ENCODE assay signal across 12 cellular contexts in the genomic region with DNA sequence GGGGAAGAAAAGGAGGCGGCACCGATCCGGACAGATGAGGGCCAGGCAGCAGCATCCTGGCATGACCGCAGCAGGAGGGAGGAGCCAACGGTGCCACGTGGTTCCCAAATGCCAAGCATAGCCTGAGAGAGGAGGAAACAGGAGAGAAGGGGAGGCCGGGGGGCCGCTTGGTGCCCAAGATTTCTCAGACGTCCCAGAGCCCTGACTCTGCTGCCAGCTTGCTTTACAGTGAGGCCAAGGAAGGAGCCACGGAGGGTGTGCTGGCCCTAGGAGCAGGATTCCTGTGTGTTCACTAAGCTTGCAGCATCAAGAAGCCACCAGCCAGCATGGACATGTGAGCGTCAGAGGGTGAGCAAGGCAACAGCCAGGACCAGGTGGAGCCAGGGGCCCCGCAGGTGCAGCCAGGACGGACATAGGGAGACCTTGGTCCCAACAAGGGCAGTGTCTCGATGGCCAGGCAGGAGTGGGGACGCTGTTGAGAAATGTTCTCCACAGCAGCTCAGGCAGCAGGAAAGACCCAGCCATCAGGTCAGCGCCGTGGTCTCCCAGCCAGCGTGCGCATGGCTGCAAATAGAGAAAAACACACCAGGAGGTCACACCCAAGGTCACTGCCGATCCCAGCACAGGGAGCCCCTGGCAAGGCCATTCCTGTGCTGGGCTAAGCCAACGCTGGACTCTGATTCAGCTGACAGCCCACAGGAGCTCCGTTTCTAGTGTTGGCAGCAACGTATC.
DNase-seq lines count a peak whose midpoint lies in the region; ATAC-seq and TF ChIP-seq lines count a peak whose summit lies in the region.
"Had no signal": no experiment of that assay in that cellular context is flagged by ENCODE, and none has a peak within 500 bp of the region (broad histone marks: within the 10 kb centered on the region; RNA-seq: fewer than 3 reads in every experiment).

No MANE protein-coding gene starts in this region.

- peaks cover 2% of the 10 kb centered on the region for H3K36me3 Mint-ChIP-seq in activated naive CD4-positive, alpha-beta T cell treated with anti-CD3 and anti-CD28 coated beads, Interleukin-2, amount 10 ng/mL, durations not matched to agents 7 days and 5 days
- H3K36me3 Mint-ChIP-seq in activated naive CD4-positive, alpha-beta T cell treated with anti-CD3 and anti-CD28 coated beads, Interleukin-2, amount 50 U/mL, for 72 hours = peaks cover 8 to 25% of the 10 kb centered on the region in 2 donors

- CTCF ChIA-PET in activated naive CD4-positive, alpha-beta T cell treated with anti-CD3 and anti-CD28 coated beads, Interleukin-2, amount 10 ng/mL, durations not matched to agents 7 days and 5 days (lab: Charles Lee) = no interaction called here

- TF ChIP-seq EP300 in upper lobe of left lung (IDR thresholded peaks at IDR 0.05) = no peak

- H3K4me1 ChIP-seq in lower lobe of right lung (peaks cover 24% of the 10 kb centered on the region), upper lobe of left lung (peaks cover 9 to 31% (median 22%) of the 10 kb centered on the region in 4 donors)

- no peak overlapping the region for H3K4me3 Mint-ChIP-seq in activated naive CD4-positive, alpha-beta T cell treated with anti-CD3 and anti-CD28 coated beads, Interleukin-2, amount 10 ng/mL, durations not matched to agents 7 days and 5 days

- ATAC-seq in activated naive CD4-positive, alpha-beta T cell treated with anti-CD3 and anti-CD28 coated beads, Interleukin-2, amount 50 U/mL, for 72 hours = no peak
- ATAC-seq in lower lobe of right lung = peak in 1 of 2 donors; percentile 19
- peak in 1 of 2 donors; percentile 4 for ATAC-seq in upper lobe of left lung (ENCODE audit: low FRiP score in 2 of 2)
- no peak for ATAC-seq in HG03469 (IDR thresholded peaks at IDR 0.05; ENCODE audit: unreplicated experiment)

- TF ChIP-seq CTCF in lower lobe of right lung (IDR thresholded peaks at IDR 0.05) (no peak), upper lobe of left lung (IDR thresholded peaks at IDR 0.05) (no peak)

- H3K4me1 Mint-ChIP-seq in activated naive CD4-positive, alpha-beta T cell treated with anti-CD3 and anti-CD28 coated beads, Interleukin-2, amount 10 ng/mL, durations not matched to agents 7 days and 5 days = peaks cover 45% of the 10 kb centered on the region

- peak overlapping the region; percentile 85 for H3K27ac Mint-ChIP-seq in activated naive CD4-positive, alpha-beta T cell treated with anti-CD3 and anti-CD28 coated beads, Interleukin-2, amount 10 ng/mL, durations not matched to agents 7 days and 5 days
- peak overlapping the region; percentile 85 to 92 for H3K27ac Mint-ChIP-seq in activated naive CD4-positive, alpha-beta T cell treated with anti-CD3 and anti-CD28 coated beads, Interleukin-2, amount 50 U/mL, for 72 hours

- H3K4me3 ChIP-seq in lower lobe of right lung (no peak overlapping the region), upper lobe of left lung (no peak overlapping the region)
- H3K4me3 ChIP-seq: vagina had no signal

- H3K27me3 Mint-ChIP-seq in activated naive CD4-positive, alpha-beta T cell treated with anti-CD3 and anti-CD28 coated beads, Interleukin-2, amount 10 ng/mL, durations not matched to agents 7 days and 5 days = peaks cover 54% of the 10 kb centered on the region

- H3K27ac ChIP-seq in lower lobe of right lung (no peak overlapping the region), upper lobe of left lung (peak overlapping the region; percentile 12 to 54 (median 46)), substantia nigra (ENCODE audit: low read depth, low read length, poor library complexity, severe bottlenecking) (no peak overlapping the region)
- H3K27ac ChIP-seq: vagina, VCaP had no signal

- intact Hi-C loops in lower lobe of right lung (cut with DNase I) = no loop called here

- DNase-seq in activated naive CD4-positive, alpha-beta T cell treated with anti-CD3 and anti-CD28 coated beads, Interleukin-2, amount 10 ng/mL, durations not matched to agents 7 days and 5 days = no peak
- no peak for DNase-seq in activated naive CD4-positive, alpha-beta T cell treated with anti-CD3 and anti-CD28 coated beads, Interleukin-2, amount 50 U/mL, for 16 hours
- no peak for DNase-seq in activated naive CD4-positive, alpha-beta T cell treated with anti-CD3 and anti-CD28 coated beads, Interleukin-2, amount 50 U/mL, for 72 hours (ENCODE audit: low spot score in 2 of 2)
- peak; percentile 49 for DNase-seq in lower lobe of right lung
- peak in 1 of 2 donors; percentile 47 for DNase-seq in upper lobe of left lung
- DNase-seq in substantia nigra (lab: John Stamatoyannopoulos, UW) = no peak
- no peak for DNase-seq in DMS 273 treated with DMSO at 0.1 percent for 48 hours (lab: John Stamatoyannopoulos, UW)
- DNase-seq: foreskin fibroblast, NCI-H1092 treated with DMSO at 0.1 percent for 48 hours had no signal

- H3K9me3 ChIP-seq in lower lobe of right lung = no peaks in the 10 kb centered on the region
- H3K9me3 ChIP-seq in upper lobe of left lung = peaks cover 0 to 4% (median 0%) of the 10 kb centered on the region in 4 donors
- H3K9me3 ChIP-seq: vagina had no signal

- H3K27me3 ChIP-seq in lower lobe of right lung (ENCODE audit: low read depth) = peaks cover 23% of the 10 kb centered on the region
- H3K27me3 ChIP-seq in upper lobe of left lung = no peaks in the 10 kb centered on the region
- H3K27me3 ChIP-seq: vagina had no signal

- no peak for TF ChIP-seq POLR2A in upper lobe of left lung (IDR thresholded peaks at IDR 0.05)

- H3K36me3 ChIP-seq in lower lobe of right lung = no peaks in the 10 kb centered on the region
- no peaks in the 10 kb centered on the region for H3K36me3 ChIP-seq in upper lobe of left lung
- H3K36me3 ChIP-seq: vagina had no signal

- WGBS in upper lobe of left lung, 2 donors = 72 to 77% methylated on average over 17 to 23 of the region's 23 CpGs

- peaks cover 16% of the 10 kb centered on the region for H3K9me3 Mint-ChIP-seq in activated naive CD4-positive, alpha-beta T cell treated with anti-CD3 and anti-CD28 coated beads, Interleukin-2, amount 10 ng/mL, durations not matched to agents 7 days and 5 days
- peaks cover 8 to 18% of the 10 kb centered on the region in 2 donors for H3K9me3 Mint-ChIP-seq in activated naive CD4-positive, alpha-beta T cell treated with anti-CD3 and anti-CD28 coated beads, Interleukin-2, amount 50 U/mL, for 72 hours

Comparison
In these comparisons a context has a peak if more than half of its experiments do, and no peak if none do; other contexts are left out.
1. H3K27ac ChIP-seq: peak in upper lobe of left lung (4 of 4); none in lower lobe of right lung (single experiment) and substantia nigra (single experiment).